ENCODE assay signal across 25 cellular contexts in the genomic region with DNA sequence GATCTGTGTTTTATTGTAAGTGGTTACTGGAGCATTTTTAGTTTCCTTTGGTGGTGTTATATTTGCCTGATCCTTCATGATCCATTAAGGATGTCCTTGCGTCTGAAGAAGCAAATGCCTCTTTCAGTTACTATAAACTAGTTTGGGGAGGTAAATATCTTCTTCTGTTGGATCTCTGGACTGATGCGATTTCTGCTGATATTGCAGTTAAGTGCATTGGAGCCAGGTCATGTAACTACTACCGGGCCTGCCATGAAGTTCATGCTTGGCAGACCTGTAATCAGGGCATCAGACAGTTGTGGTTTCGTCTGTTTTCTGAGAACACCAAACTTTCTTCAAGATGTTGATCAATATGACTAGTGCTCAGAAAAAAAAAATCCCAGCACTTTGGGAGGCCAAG.
"Had no signal": no experiment of that assay in that cellular context is flagged by ENCODE, and none has a peak within 500 bp of the region (broad histone marks: within the 10 kb centered on the region; RNA-seq: fewer than 3 reads in every experiment).

No MANE protein-coding gene starts in this region.

- H3K4me1 Mint-ChIP-seq: activated CD4-positive, alpha-beta T cell treated with anti-CD3 and anti-CD28 coated beads, Interleukin-2, amount 10 ng/mL, durations not matched to agents 7 days and 5 days; activated naive CD8-positive, alpha-beta T cell treated with anti-CD3 and anti-CD28 coated beads for 36 hours; activated T-helper 17 cell treated with anti-CD3 and anti-CD28 coated beads, Interleukin-2, amount 50 U/mL, for 72 hours had no signal

- H3K4me3 Mint-ChIP-seq: activated CD4-positive, alpha-beta memory T cell treated with anti-CD3 and anti-CD28 coated beads for 36 hours; activated CD4-positive, alpha-beta T cell treated with anti-CD3 and anti-CD28 coated beads, Interleukin-2, amount 10 ng/mL, durations not matched to agents 7 days and 5 days; activated naive CD4-positive, alpha-beta T cell treated with anti-CD3 and anti-CD28 coated beads for 36 hours; activated naive CD8-positive, alpha-beta T cell treated with anti-CD3 and anti-CD28 coated beads for 36 hours; activated T-helper 17 cell treated with anti-CD3 and anti-CD28 coated beads, Interleukin-2, amount 50 U/mL, for 72 hours; T-cell had no signal

- ATAC-seq: activated T-helper 17 cell treated with anti-CD3 and anti-CD28 coated beads, Interleukin-2, amount 50 U/mL, for 72 hours; PC-3; T-cell had no signal

- H3K27me3 ChIP-seq: adrenal gland, MG63 had no signal

- H3K4me1 ChIP-seq: adrenal gland had no signal

- H3K27ac Mint-ChIP-seq: activated CD4-positive, alpha-beta memory T cell treated with anti-CD3 and anti-CD28 coated beads for 36 hours; activated CD4-positive, alpha-beta T cell treated with anti-CD3 and anti-CD28 coated beads, Interleukin-2, amount 10 ng/mL, durations not matched to agents 7 days and 5 days; activated naive CD4-positive, alpha-beta T cell treated with anti-CD3 and anti-CD28 coated beads for 36 hours; activated naive CD8-positive, alpha-beta T cell treated with anti-CD3 and anti-CD28 coated beads for 36 hours; activated T-helper 17 cell treated with anti-CD3 and anti-CD28 coated beads, Interleukin-2, amount 50 U/mL, for 72 hours; T-cell had no signal

- H3K27me3 Mint-ChIP-seq: activated CD4-positive, alpha-beta memory T cell treated with anti-CD3 and anti-CD28 coated beads for 36 hours; activated CD4-positive, alpha-beta T cell treated with anti-CD3 and anti-CD28 coated beads, Interleukin-2, amount 10 ng/mL, durations not matched to agents 7 days and 5 days; activated naive CD8-positive, alpha-beta T cell treated with anti-CD3 and anti-CD28 coated beads for 36 hours; activated T-helper 17 cell treated with anti-CD3 and anti-CD28 coated beads, Interleukin-2, amount 50 U/mL, for 72 hours; T-cell had no signal

- H3K4me3 ChIP-seq: adrenal gland, MG63 had no signal

- H3K27ac ChIP-seq: adrenal gland, VCaP had no signal

- DNase-seq: activated CD4-positive, alpha-beta memory T cell treated with anti-CD3 and anti-CD28 coated beads for 36 hours; activated CD4-positive, alpha-beta T cell treated with anti-CD3 and anti-CD28 coated beads, Interleukin-2, amount 10 ng/mL, durations not matched to agents 7 days and 5 days; activated CD4-positive, CD25-positive, alpha-beta regulatory T cell; activated CD8-positive, alpha-beta memory T cell treated with anti-CD3 and anti-CD28 coated beads for 24 hours; activated gamma-delta T cell; activated naive CD4-positive, alpha-beta T cell treated with anti-CD3 and anti-CD28 coated beads for 36 hours; activated naive CD8-positive, alpha-beta T cell treated with anti-CD3 and anti-CD28 coated beads for 36 hours; activated T-cell treated with anti-CD3 and anti-CD28 coated beads for 4 hours; activated T-cell treated with anti-CD3 and anti-CD28 coated beads, Interleukin-2, amount 50 U/mL, for 48 hours; adrenal gland; anterior cingulate cortex; cerebellar nuclear complex; MG63; NCI-H1105; NCI-H1436; NCI-H1694 treated with DMSO at 0.1 percent for 48 hours; NCI-H2029 treated with DMSO at 0.1 percent for 48 hours; NCI-H524; PC-3; SHP77 treated with DMSO at 0.1 percent for 48 hours; T-cell; T-helper 2 cell; T1000 had no signal

- H3K36me3 ChIP-seq: adrenal gland had no signal
